1 cellular context compared by ENCODE assay signal in the genomic region with DNA sequence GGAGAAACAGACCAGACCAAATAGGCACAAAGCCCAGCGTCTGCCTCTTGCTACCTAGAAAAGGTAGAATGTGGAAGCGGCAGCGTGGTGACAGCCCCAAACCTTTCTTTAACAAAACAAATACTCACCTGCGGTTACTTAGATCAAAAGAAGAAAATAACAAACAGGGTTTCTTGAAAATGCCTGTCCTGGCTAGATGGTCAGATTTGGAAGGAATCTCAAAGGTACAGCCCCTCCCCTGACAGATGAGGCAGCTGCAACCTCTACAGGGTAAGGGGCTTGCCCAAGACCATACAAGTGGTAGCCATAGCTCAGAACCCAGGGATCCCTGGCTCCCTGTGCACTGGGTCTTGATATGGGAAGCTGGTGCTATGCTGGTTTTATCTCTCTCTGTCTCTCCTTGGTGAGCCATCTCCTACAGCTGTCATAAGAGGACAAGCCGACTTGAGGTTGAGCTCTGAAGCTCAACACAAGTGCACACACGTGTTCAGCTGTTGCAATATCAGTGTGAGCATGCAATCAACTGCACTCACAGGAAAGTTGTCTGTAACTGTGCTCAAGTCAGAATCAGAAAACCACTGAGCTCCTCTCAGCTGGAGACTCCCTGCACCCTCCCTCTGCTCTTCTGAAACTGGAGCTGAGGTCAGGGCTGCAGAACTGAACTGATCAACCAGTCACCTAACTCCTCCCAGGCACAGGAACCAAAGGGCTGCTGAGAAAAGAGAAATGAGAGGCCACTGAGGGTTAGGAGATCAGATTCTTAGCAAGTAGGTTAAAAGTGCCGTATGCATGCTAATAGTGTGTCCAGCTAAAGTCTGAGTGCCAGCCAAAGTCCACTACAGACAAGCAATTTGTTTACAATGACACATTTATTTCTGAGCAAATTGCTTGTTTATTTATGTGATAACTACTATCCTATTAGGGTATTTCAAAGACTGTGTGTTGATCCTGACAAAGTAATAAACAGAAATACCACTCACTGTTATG.
A peak's percentile ranks its signal among the peaks of the same experiment; 100 is the strongest.
TF ChIP-seq lines count a peak whose summit lies in the region.

No MANE protein-coding gene starts in this region.

TF ChIP-seq in HepG2, 621 proteins besides CTCF, POLR2A, EP300 and RAD21 (continued from another document and continues in another):
- TF ChIP-seq, protein P1, sequence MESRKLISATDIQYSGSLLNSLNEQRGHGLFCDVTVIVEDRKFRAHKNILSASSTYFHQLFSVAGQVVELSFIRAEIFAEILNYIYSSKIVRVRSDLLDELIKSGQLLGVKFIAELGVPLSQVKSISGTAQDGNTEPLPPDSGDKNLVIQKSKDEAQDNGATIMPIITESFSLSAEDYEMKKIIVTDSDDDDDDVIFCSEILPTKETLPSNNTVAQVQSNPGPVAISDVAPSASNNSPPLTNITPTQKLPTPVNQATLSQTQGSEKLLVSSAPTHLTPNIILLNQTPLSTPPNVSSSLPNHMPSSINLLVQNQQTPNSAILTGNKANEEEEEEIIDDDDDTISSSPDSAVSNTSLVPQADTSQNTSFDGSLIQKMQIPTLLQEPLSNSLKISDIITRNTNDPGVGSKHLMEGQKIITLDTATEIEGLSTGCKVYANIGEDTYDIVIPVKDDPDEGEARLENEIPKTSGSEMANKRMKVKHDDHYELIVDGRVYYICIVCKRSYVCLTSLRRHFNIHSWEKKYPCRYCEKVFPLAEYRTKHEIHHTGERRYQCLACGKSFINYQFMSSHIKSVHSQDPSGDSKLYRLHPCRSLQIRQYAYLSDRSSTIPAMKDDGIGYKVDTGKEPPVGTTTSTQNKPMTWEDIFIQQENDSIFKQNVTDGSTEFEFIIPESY (CRISPR knock-in tag; IDR thresholded peaks at IDR 0.05): peak; percentile 62
- TF ChIP-seq HOXA3 (CRISPR knock-in tag; IDR thresholded peaks at IDR 0.05) (peak; percentile 34; the same call in 1 of the 2 replicates), ZNF841 (CRISPR knock-in tag; IDR thresholded peaks at IDR 0.05; ENCODE audit: borderline replicate concordance) (no peak), JUND (CRISPR knock-in tag; IDR thresholded peaks at IDR 0.05) (no peak), FOSL2 (CRISPR knock-in tag; IDR thresholded peaks at IDR 0.05) (0 out of 2 replicates have a peak, but pooled peaks have one; percentile 7), ZFP90 (CRISPR knock-in tag; IDR thresholded peaks at IDR 0.05; ENCODE audit: borderline replicate concordance) (no peak), ZNF556 (CRISPR knock-in tag; IDR thresholded peaks at IDR 0.05; ENCODE audit: borderline replicate concordance) (peak; percentile 20; the same call in 1 of the 2 replicates), ZNF781 (CRISPR knock-in tag; IDR thresholded peaks at IDR 0.05; ENCODE audit: borderline replicate concordance, not compliant biosample characterization) (peak; percentile 63), ZMYM4 (CRISPR knock-in tag; IDR thresholded peaks at IDR 0.05) (no peak), ZFP37 (CRISPR knock-in tag; IDR thresholded peaks at IDR 0.05; ENCODE audit: borderline replicate concordance) (no peak), FOXJ3 (CRISPR knock-in tag; IDR thresholded peaks at IDR 0.05; ENCODE audit: borderline replicate concordance) (no peak), GZF1 (CRISPR knock-in tag; IDR thresholded peaks at IDR 0.05) (peak; percentile 99), SPEN (CRISPR knock-in tag; IDR thresholded peaks at IDR 0.05; ENCODE audit: low read depth) (0 out of 2 replicates have a peak, but pooled peaks have one; percentile 28), TCF7 (IDR thresholded peaks at IDR 0.05; ENCODE audit: low read depth) (peak; percentile 59), KLF9 (CRISPR knock-in tag; IDR thresholded peaks at IDR 0.05; ENCODE audit: low read depth) (no peak), DR1 (CRISPR knock-in tag; IDR thresholded peaks at IDR 0.05) (no peak), ZNF230 (CRISPR knock-in tag; IDR thresholded peaks at IDR 0.05) (no peak), ARNTL (CRISPR knock-in tag; IDR thresholded peaks at IDR 0.05) (no peak; the same call in 1 of the 2 replicates), ZNF367 (CRISPR knock-in tag; IDR thresholded peaks at IDR 0.05; ENCODE audit: borderline replicate concordance) (no peak), NR2F2 (IDR thresholded peaks at IDR 0.05; ENCODE audit: borderline replicate concordance, low read depth) (0 out of 2 replicates have a peak, but pooled peaks have one; percentile 26), ELF1 (CRISPR knock-in tag; IDR thresholded peaks at IDR 0.05) (peak; percentile 19; the same call in 1 of the 2 replicates), SOX13 (IDR thresholded peaks at IDR 0.05) (no peak), SOX13 (CRISPR knock-in tag; conservative IDR thresholded peaks at IDR 0.05 in 1 of 2, IDR thresholded peaks at IDR 0.05 in 1 of 2) (peak in 1 of 2 experiments; percentile 36; a peak in 1 of 4 replicates), ZBTB42 (CRISPR knock-in tag; IDR thresholded peaks at IDR 0.05) (no peak), TGIF2 (CRISPR knock-in tag; IDR thresholded peaks at IDR 0.05) (no peak; the same call in 1 of the 2 replicates)
- TF ChIP-seq, protein P2, sequence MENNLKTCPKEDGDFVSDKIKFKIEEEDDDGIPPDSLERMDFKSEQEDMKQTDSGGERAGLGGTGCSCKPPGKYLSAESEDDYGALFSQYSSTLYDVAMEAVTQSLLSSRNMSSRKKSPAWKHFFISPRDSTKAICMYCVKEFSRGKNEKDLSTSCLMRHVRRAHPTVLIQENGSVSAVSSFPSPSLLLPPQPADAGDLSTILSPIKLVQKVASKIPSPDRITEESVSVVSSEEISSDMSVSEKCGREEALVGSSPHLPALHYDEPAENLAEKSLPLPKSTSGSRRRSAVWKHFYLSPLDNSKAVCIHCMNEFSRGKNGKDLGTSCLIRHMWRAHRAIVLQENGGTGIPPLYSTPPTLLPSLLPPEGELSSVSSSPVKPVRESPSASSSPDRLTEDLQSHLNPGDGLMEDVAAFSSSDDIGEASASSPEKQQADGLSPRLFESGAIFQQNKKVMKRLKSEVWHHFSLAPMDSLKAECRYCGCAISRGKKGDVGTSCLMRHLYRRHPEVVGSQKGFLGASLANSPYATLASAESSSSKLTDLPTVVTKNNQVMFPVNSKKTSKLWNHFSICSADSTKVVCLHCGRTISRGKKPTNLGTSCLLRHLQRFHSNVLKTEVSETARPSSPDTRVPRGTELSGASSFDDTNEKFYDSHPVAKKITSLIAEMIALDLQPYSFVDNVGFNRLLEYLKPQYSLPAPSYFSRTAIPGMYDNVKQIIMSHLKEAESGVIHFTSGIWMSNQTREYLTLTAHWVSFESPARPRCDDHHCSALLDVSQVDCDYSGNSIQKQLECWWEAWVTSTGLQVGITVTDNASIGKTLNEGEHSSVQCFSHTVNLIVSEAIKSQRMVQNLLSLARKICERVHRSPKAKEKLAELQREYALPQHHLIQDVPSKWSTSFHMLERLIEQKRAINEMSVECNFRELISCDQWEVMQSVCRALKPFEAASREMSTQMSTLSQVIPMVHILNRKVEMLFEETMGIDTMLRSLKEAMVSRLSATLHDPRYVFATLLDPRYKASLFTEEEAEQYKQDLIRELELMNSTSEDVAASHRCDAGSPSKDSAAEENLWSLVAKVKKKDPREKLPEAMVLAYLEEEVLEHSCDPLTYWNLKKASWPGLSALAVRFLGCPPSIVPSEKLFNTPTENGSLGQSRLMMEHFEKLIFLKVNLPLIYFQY (CRISPR knock-in tag; IDR thresholded peaks at IDR 0.05; ENCODE audit: borderline replicate concordance): no peak
- TF ChIP-seq, protein P3, sequence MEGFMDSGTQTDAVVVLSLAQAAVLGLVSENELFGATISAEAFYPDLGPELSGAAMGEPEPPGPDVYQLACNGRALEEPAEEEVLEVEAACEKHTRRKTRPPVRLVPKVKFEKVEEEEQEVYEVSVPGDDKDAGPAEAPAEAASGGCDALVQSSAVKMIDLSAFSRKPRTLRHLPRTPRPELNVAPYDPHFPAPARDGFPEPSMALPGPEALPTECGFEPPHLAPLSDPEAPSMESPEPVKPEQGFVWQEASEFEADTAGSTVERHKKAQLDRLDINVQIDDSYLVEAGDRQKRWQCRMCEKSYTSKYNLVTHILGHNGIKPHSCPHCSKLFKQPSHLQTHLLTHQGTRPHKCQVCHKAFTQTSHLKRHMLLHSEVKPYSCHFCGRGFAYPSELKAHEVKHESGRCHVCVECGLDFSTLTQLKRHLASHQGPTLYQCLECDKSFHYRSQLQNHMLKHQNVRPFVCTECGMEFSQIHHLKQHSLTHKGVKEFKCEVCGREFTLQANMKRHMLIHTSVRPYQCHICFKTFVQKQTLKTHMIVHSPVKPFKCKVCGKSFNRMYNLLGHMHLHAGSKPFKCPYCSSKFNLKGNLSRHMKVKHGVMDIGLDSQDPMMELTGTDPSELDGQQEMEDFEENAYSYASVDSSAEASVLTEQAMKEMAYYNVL (CRISPR knock-in tag; IDR thresholded peaks at IDR 0.05; ENCODE audit: borderline replicate concordance): 0 out of 2 replicates have a peak, but pooled peaks have one; percentile 38
- TF ChIP-seq, protein P4, sequence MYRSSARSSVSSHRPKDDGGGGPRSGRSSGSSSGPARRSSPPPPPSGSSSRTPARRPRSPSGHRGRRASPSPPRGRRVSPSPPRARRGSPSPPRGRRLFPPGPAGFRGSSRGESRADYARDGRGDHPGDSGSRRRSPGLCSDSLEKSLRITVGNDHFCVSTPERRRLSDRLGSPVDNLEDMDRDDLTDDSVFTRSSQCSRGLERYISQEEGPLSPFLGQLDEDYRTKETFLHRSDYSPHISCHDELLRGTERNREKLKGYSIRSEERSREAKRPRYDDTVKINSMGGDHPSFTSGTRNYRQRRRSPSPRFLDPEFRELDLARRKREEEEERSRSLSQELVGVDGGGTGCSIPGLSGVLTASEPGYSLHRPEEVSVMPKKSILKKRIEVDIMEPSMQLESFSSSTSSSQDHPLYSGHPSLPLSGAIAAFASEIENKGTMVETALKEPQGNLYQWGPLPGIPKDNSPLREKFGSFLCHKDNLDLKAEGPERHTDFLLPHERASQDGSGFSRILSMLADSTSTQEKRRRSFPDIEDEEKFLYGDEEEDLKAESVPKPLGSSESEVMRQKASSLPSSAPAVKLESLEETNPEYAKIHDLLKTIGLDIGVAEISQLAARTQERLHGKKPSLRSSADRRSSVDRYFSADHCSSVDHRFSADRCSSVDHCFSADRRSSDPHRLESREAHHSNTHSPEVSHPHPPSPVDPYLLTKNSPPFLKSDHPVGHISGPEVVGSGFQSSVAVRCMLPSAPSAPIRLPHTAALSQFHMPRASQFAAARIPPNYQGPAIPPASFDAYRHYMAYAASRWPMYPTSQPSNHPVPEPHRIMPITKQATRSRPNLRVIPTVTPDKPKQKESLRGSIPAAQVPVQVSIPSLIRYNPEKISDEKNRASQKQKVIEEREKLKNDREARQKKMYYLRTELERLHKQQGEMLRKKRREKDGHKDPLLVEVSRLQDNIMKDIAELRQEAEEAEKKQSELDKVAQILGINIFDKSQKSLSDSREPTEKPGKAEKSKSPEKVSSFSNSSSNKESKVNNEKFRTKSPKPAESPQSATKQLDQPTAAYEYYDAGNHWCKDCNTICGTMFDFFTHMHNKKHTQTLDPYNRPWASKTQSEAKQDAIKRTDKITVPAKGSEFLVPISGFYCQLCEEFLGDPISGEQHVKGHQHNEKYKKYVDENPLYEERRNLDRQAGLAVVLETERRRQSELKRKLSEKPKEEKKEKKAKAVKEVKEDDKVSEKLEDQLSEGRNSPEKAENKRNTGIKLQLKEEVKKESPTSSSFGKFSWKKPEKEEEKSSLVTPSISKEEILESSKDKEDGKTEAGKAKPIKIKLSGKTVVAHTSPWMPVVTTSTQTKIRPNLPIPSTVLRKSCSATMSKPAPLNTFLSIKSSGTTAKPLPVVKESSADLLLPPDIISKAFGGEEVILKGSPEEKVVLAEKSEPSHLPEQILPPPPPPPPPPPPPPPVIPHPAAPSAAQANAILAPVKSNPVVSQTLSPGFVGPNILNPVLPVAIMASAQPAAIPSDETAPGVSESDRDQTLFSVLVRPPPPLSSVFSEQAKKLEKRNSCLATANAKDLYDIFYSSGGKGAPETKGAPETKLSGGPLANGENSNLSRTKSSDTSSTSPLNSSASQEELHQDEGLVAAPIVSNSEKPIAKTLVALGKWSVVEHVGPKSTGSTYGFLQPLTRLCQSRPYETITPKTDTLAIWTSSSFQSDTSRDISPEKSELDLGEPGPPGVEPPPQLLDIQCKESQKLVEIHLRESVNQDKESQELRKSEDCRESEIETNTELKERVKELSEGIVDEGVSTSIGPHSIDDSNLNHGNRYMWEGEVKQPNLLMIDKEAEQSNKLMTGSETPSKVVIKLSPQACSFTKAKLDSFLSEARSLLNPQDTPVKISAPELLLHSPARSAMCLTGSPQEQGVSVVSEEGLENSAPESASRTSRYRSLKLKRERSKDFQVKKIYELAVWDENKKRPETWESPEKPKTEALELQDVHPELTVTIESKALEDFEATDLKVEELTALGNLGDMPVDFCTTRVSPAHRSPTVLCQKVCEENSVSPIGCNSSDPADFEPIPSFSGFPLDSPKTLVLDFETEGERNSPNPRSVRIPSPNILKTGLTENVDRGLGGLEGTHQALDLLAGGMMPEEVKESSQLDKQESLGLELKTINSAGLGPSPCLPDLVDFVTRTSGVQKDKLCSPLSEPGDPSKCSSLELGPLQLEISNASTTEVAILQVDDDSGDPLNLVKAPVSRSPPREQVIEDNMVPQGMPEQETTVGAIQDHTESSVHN (CRISPR knock-in tag; IDR thresholded peaks at IDR 0.05): no peak
- TF ChIP-seq, protein P5, sequence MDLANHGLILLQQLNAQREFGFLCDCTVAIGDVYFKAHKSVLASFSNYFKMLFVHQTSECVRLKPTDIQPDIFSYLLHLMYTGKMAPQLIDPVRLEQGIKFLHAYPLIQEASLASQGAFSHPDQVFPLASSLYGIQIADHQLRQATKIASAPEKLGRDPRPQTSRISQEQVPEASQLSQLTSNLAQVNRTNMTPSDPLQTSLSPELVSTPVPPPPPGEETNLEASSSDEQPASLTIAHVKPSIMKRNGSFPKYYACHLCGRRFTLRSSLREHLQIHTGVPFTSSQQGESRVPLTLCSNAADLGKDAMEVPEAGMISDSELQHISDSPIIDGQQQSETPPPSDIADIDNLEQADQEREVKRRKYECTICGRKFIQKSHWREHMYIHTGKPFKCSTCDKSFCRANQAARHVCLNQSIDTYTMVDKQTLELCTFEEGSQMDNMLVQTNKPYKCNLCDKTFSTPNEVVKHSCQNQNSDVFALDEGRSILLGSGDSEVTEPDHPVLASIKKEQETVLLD (CRISPR knock-in tag; IDR thresholded peaks at IDR 0.05; ENCODE audit: low read depth): no peak
- TF ChIP-seq, protein P6, sequence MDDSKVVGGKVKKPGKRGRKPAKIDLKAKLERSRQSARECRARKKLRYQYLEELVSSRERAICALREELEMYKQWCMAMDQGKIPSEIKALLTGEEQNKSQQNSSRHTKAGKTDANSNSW (CRISPR knock-in tag; IDR thresholded peaks at IDR 0.05; ENCODE audit: borderline replicate concordance): no peak
- TF ChIP-seq, protein P7, sequence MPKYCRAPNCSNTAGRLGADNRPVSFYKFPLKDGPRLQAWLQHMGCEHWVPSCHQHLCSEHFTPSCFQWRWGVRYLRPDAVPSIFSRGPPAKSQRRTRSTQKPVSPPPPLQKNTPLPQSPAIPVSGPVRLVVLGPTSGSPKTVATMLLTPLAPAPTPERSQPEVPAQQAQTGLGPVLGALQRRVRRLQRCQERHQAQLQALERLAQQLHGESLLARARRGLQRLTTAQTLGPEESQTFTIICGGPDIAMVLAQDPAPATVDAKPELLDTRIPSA (CRISPR knock-in tag; IDR thresholded peaks at IDR 0.05; ENCODE audit: borderline replicate concordance): no peak
